ENCODE assay signal across 8 cellular contexts in genomic region chr7:148914208-148914777, GRCh38.
A peak's percentile ranks its signal among the peaks of the same experiment; 100 is the strongest.
DNase-seq lines count a peak whose midpoint lies in the region; ATAC-seq and TF ChIP-seq lines count a peak whose summit lies in the region.

No MANE protein-coding gene starts in this region.

- DNase-seq in RWPE2 (ENCODE audit: low spot score), result no peak
- peak; percentile 84 for DNase-seq in astrocyte of the hippocampus (ENCODE audit: low read depth, low spot score)
- peak; percentile 72 for DNase-seq in stimulated activated CD4-positive, alpha-beta T cell treated with anti-CD3 and anti-CD28 coated beads, Interleukin-15, amount 100 ng/mL, for 24 hours
- DNase-seq in NCI-H187 treated with DMSO at 0.1 percent for 48 hours (lab: John Stamatoyannopoulos, UW), result no peak
- no peak for DNase-seq in activated gamma-delta T cell (lab: John Stamatoyannopoulos, UW)

- no peak overlapping the region for H3K27ac ChIP-seq in RWPE2 (ENCODE audit: poor library complexity, severe bottlenecking)

- H3K27me3 ChIP-seq in RWPE2 (ENCODE audit: insufficient read depth, poor library complexity, severe bottlenecking), result no peaks in the 10 kb centered on the region

- no peaks in the 10 kb centered on the region for H3K36me3 ChIP-seq in RWPE2 (ENCODE audit: low read depth)

- no peak for TF ChIP-seq CTCF in RWPE2 (IDR thresholded peaks at IDR 0.05; ENCODE audit: poor library complexity, severe bottlenecking)

- H3K4me1 ChIP-seq in RWPE2 (ENCODE audit: insufficient read depth, poor library complexity, severe bottlenecking), result peaks cover 10% of the 10 kb centered on the region

- no peaks in the 10 kb centered on the region for H3K9me3 ChIP-seq in RWPE2 (ENCODE audit: severe bottlenecking)

- TF ChIP-seq POLR2A in GM18505 (IDR thresholded peaks at IDR 0.05; ENCODE audit: borderline replicate concordance, extremely low read depth, insufficient read depth, insufficient read length), result no peak

- no peak overlapping the region for H3K4me3 ChIP-seq in RWPE2 (ENCODE audit: severe bottlenecking)

- peak; percentile 49 for ATAC-seq in GM18505 (IDR thresholded peaks at IDR 0.05; ENCODE audit: unreplicated experiment)
- peak; percentile 68 for ATAC-seq in HG02798 (IDR thresholded peaks at IDR 0.05; ENCODE audit: poor library complexity, unreplicated experiment)
- peak; percentile 91 for ATAC-seq in RWPE2 (ENCODE audit: low read depth)
- ATAC-seq in HG03135 (IDR thresholded peaks at IDR 0.05; ENCODE audit: unreplicated experiment), result no peak

Comparison
In these comparisons a context has a peak if more than half of its experiments do, and no peak if none do; other contexts are left out.
1. DNase-seq: peak in astrocyte of the hippocampus (single experiment) and stimulated activated CD4-positive, alpha-beta T cell treated with anti-CD3 and anti-CD28 coated beads, Interleukin-15, amount 100 ng/mL, for 24 hours (single experiment); none in RWPE2 (single experiment), NCI-H187 treated with DMSO at 0.1 percent for 48 hours (single experiment) and activated gamma-delta T cell (single experiment).